ENCODE assay signal across 1 cellular context in the genomic region with DNA sequence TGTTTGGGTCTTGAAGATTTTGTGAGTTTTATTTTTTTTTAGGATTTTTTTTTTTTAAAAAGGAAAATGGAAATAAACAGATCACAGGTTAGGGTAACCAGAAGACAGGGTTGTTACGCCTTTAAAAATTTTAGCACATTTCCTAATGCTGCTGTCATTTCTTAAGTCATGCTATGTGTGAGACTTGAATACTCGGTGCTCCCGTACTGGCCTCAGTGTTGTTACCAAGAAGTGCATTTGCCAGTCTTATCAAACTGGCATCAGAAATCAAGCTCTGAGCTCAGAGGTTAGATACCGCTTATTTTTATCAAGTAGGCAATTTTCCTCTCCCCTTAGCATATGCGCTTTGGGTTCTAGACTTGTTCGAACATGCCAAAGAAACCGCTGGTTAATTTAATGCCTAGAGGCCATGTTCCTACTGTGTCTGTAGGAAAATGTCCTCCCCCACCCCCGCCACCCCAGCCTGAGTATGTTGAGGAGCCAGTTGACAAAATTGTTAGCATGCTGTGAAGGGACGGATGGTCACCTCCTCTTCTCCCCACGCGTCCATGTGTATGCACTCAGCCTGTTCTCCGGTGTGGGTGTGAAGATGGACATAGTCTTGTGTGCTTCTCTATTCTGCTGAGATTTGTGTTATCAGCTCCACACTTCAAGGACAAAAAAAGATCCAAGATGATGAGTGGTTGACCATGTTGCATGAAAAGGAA.
TF ChIP-seq lines count a peak whose summit lies in the region.

No MANE protein-coding gene starts in this region.

TF ChIP-seq in K562, 482 proteins besides CTCF, POLR2A, EP300 and RAD21 (continued from another document):
- TF ChIP-seq, protein P1, sequence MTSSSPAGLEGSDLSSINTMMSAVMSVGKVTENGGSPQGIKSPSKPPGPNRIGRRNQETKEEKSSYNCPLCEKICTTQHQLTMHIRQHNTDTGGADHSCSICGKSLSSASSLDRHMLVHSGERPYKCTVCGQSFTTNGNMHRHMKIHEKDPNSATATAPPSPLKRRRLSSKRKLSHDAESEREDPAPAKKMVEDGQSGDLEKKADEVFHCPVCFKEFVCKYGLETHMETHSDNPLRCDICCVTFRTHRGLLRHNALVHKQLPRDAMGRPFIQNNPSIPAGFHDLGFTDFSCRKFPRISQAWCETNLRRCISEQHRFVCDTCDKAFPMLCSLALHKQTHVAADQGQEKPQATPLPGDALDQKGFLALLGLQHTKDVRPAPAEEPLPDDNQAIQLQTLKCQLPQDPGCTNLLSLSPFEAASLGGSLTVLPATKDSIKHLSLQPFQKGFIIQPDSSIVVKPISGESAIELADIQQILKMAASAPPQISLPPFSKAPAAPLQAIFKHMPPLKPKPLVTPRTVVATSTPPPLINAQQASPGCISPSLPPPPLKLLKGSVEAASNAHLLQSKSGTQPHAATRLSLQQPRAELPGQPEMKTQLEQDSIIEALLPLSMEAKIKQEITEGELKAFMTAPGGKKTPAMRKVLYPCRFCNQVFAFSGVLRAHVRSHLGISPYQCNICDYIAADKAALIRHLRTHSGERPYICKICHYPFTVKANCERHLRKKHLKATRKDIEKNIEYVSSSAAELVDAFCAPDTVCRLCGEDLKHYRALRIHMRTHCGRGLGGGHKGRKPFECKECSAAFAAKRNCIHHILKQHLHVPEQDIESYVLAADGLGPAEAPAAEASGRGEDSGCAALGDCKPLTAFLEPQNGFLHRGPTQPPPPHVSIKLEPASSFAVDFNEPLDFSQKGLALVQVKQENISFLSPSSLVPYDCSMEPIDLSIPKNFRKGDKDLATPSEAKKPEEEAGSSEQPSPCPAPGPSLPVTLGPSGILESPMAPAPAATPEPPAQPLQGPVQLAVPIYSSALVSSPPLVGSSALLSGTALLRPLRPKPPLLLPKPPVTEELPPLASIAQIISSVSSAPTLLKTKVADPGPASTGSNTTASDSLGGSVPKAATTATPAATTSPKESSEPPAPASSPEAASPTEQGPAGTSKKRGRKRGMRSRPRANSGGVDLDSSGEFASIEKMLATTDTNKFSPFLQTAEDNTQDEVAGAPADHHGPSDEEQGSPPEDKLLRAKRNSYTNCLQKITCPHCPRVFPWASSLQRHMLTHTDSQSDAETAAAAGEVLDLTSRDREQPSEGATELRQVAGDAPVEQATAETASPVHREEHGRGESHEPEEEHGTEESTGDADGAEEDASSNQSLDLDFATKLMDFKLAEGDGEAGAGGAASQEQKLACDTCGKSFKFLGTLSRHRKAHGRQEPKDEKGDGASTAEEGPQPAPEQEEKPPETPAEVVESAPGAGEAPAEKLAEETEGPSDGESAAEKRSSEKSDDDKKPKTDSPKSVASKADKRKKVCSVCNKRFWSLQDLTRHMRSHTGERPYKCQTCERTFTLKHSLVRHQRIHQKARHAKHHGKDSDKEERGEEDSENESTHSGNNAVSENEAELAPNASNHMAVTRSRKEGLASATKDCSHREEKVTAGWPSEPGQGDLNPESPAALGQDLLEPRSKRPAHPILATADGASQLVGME (CRISPR knock-in tag; IDR thresholded peaks at IDR 0.05) = peak; percentile 36; the same call in 1 of the 2 replicates
- TF ChIP-seq PRPF4 (IDR thresholded peaks at IDR 0.05; ENCODE audit: insufficient read depth, low read depth, low read length, poor library complexity, severe bottlenecking) (no peak), ETS2 (tag; IDR thresholded peaks at IDR 0.05; ENCODE audit: borderline replicate concordance, poor library complexity, severe bottlenecking) (no peak), NONO (IDR thresholded peaks at IDR 0.05; ENCODE audit: low read depth in 2 of 2, low read length in 1 of 2) (no peak), NR4A1 (CRISPR knock-in tag; IDR thresholded peaks at IDR 0.05) (no peak), NR4A1 (tag; IDR thresholded peaks at IDR 0.05) (peak; percentile 26; the same call in 1 of the 2 replicates), MAFF (IDR thresholded peaks at IDR 0.05; ENCODE audit: low read length) (no peak), KDM1A (IDR thresholded peaks at IDR 0.05) (peak; percentile 7 to 30; a peak in 1 of 4 replicates), PHTF2 (CRISPR knock-in tag; IDR thresholded peaks at IDR 0.05) (no peak), LCOR (CRISPR knock-in tag; IDR thresholded peaks at IDR 0.05) (no peak), CTBP1 (IDR thresholded peaks at IDR 0.05; ENCODE audit: borderline replicate concordance) (peak; percentile 51; the same call in 1 of the 2 replicates), ZBTB1 (CRISPR knock-in tag; IDR thresholded peaks at IDR 0.05; ENCODE audit: borderline replicate concordance, low read depth) (no peak)
- TF ChIP-seq, protein P2, sequence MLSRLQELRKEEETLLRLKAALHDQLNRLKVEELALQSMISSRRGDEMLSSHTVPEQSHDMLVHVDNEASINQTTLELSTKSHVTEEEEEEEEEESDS (CRISPR knock-in tag; IDR thresholded peaks at IDR 0.05) = no peak
- TF ChIP-seq, protein P3, sequence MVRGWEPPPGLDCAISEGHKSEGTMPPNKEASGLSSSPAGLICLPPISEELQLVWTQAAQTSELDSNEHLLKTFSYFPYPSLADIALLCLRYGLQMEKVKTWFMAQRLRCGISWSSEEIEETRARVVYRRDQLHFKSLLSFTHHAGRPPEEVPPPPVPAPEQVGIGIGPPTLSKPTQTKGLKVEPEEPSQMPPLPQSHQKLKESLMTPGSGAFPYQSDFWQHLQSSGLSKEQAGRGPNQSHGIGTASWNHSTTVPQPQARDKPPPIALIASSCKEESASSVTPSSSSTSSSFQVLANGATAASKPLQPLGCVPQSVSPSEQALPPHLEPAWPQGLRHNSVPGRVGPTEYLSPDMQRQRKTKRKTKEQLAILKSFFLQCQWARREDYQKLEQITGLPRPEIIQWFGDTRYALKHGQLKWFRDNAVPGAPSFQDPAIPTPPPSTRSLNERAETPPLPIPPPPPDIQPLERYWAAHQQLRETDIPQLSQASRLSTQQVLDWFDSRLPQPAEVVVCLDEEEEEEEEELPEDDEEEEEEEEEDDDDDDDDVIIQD (CRISPR knock-in tag; IDR thresholded peaks at IDR 0.05) = no peak
